7 cellular contexts compared by ENCODE assay signal in genomic region chr16:24812813-24813212, GRCh38. TPM values are rescaled to one million over a fixed set of nuclear protein-coding genes. Genes with fewer than 3 reads are reported as not detected.
DNase-seq lines count a peak whose midpoint lies in the region; ATAC-seq and TF ChIP-seq lines count a peak whose summit lies in the region.
"Not testable (repeated sequence)": the region's sequence is repeated elsewhere in the genome, so short reads cannot be mapped to it uniquely, and the experiment has no call there.
"Had no signal": no experiment of that assay in that cellular context is flagged by ENCODE, and none has a peak within 500 bp of the region (broad histone marks: within the 10 kb centered on the region; RNA-seq: fewer than 3 reads in every experiment).

No MANE protein-coding gene starts in this region.

- peak; percentile 22 for ATAC-seq in sciatic nerve
- not testable (repeated sequence) for ATAC-seq in gastrocnemius medialis

- not testable (repeated sequence) for TF ChIP-seq EP300 in Ishikawa (IDR thresholded peaks at IDR 0.05; ENCODE audit: borderline replicate concordance)

- not testable (repeated sequence) for H3K27ac Mint-ChIP-seq in type B pancreatic cell

- DNase-seq in left ventricle myocardium inferior; sciatic nerve (ENCODE audit: low spot score); gastrocnemius medialis: not testable (repeated sequence)
- DNase-seq in type B pancreatic cell (ENCODE audit: extremely low spot score, unreplicated experiment) = peak; percentile 36

- TF ChIP-seq POLR2A in gastrocnemius medialis (IDR thresholded peaks at IDR 0.05) = not testable (repeated sequence)

- peaks cover 12% of the 10 kb centered on the region for H3K4me1 ChIP-seq in left ventricle myocardium inferior
- H3K4me1 ChIP-seq in gastrocnemius medialis = not testable (repeated sequence)

- in situ Hi-C loops in gastrocnemius medialis (cut with MboI; ENCODE audit: low sequenced_read_pairs in 4 of 4) = loop anchor here in 2 of 4 donors (25.0 kb wide), 1 partner anchor 251 kb away; no protein-coding TSS in a partner anchor

- H3K4me1 Mint-ChIP-seq in type B pancreatic cell (ENCODE audit: unreplicated experiment) = not testable (repeated sequence)

- H3K27ac ChIP-seq in left ventricle myocardium inferior (replicated peaks) (peak overlapping the region; percentile 9), gastrocnemius medialis (peak overlapping the region in 3 of 4 donors; percentile 1 to 39 (median 10))

- not testable (repeated sequence) for H3K9me3 Mint-ChIP-seq in type B pancreatic cell

- H3K4me3 ChIP-seq in left ventricle myocardium inferior, gastrocnemius medialis: not testable (repeated sequence)

- H3K27me3 Mint-ChIP-seq in type B pancreatic cell = not testable (repeated sequence)

- peaks cover 29% of the 10 kb centered on the region for H3K36me3 Mint-ChIP-seq in type B pancreatic cell

- H3K36me3 ChIP-seq in left ventricle myocardium inferior = peaks cover 98% of the 10 kb centered on the region
- peaks cover 3 to 86% of the 10 kb centered on the region in 2 donors for H3K36me3 ChIP-seq in gastrocnemius medialis

- not testable (repeated sequence) for TF ChIP-seq RAD21 in Ishikawa (IDR thresholded peaks at IDR 0.05; ENCODE audit: low read depth)

- not testable (repeated sequence) for TF ChIP-seq CTCF in left ventricle myocardium inferior (IDR thresholded peaks at IDR 0.05; ENCODE audit: borderline replicate concordance); gastrocnemius medialis (IDR thresholded peaks at IDR 0.05 in 4 of 5, conservative IDR thresholded peaks at IDR 0.05 in 1 of 5); type B pancreatic cell (conservative IDR thresholded peaks at IDR 0.05)

- not testable (repeated sequence) for H3K9me3 ChIP-seq in left ventricle myocardium inferior (replicated peaks); gastrocnemius medialis

- not testable (repeated sequence) for H3K4me3 Mint-ChIP-seq in type B pancreatic cell

- not testable (repeated sequence) for H3K27me3 ChIP-seq in left ventricle myocardium inferior (ENCODE audit: low read depth); gastrocnemius medialis

- intact Hi-C loops in left ventricle myocardium inferior (cut with micrococcal nuclease); sciatic nerve (cut with DNase I); gastrocnemius medialis (cut with DNase I; ENCODE audit: low total_unique reads): not testable (repeated sequence)

TF ChIP-seq in Ishikawa, 13 proteins besides CTCF, POLR2A, EP300 and RAD21:
- peak; percentile 14; the same call in 1 of the 2 replicates for TF ChIP-seq TEAD4 (IDR thresholded peaks at IDR 0.05)

RNA-seq across cellular contexts. Expression of gene SLC5A11, which starts 33.0 kb away (rescaled TPM):
- 0.14 TPM for total RNA-seq in left ventricle myocardium inferior
- total RNA-seq in sciatic nerve = not detected
- under 1 TPM in 2 of 4 donors, not detected in 2; 0.20 to 0.66 TPM for total RNA-seq in gastrocnemius medialis
- 0.45 and 0.63 TPM in 2 replicates for total RNA-seq in type B pancreatic cell (ENCODE audit: low replicate concordance)
- total RNA-seq: A673; CD4-positive, CD25-positive, alpha-beta regulatory T cell had no signal
